ENCODE assay signal across 8 cellular contexts in the genomic region with DNA sequence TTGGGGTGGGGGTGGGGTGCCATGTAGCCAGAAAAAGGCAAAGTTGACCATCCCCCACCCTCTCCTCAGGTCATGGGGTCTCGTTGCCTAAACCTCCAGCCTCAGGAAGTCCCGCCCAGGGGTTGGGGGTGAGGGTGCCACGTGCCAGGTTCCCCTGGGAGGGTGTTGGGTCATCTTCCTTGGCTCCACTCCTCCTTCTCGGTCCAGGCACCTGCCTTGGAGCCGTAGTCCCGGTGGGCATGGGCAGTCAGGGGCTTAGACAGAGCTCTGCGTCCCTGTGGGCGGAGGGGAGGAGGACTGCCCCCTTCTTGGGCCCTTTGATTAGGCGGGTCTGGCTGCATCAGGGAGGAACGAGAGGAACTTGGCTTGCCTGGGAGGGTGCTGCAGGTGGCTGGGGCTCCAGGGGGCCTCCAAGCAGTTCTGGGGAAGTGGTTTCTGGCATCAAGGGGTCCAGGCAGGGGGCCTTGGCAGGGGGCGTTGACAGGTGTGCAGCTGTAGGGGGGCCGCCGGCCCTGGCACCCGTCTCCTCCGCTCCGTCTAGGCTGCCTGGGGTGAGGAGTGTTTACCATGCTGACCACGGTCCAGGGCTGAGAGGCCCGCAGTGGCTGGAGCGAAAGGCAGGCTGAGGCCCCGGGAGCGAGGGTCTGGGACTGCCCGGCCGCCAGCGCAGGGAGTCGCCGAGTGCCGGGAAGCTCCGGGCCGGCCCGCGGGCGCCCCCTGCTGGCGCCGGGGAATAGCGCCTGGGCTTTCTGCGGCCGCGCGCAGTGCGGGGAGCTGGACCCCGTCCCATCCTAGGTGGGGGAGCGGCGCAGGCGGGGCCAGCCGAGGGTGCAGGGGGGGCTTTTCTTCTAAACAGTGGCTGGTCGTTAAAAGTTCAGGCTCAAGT. TPM values are rescaled to one million over a fixed set of nuclear protein-coding genes. Genes with fewer than 3 reads are reported as not detected.
DNase-seq lines count a peak whose midpoint lies in the region; ATAC-seq and TF ChIP-seq lines count a peak whose summit lies in the region.

No MANE protein-coding gene starts in this region.

- peak overlapping the region; percentile 64 to 89 for H3K27ac Mint-ChIP-seq in natural killer cell treated with Interleukin-12 subunit alpha and Interleukin-12 subunit beta and Interleukin-15 and Interleukin-18, amount 100 ng/mL, for 72 hours

- TF ChIP-seq CTCF in foreskin fibroblast (IDR thresholded peaks at IDR 0.05; ENCODE audit: low read depth, low read length) = peak; percentile 80
- peak; percentile 95 to 100 (median 97) for TF ChIP-seq CTCF in uterus (IDR thresholded peaks at IDR 0.05)

- peak overlapping the region; percentile 89 to 99 (median 96) for H3K4me2 ChIP-seq in BLaER1 treated with 17β-estradiol and CSF1 and Interleukin-3, amounts not matched to agents 10 nM and 100 nM

- H3K9me3 ChIP-seq in BLaER1 treated with 17β-estradiol and CSF1 and Interleukin-3, amounts not matched to agents 10 nM and 100 nM (replicated peaks in 1 of 11) = no peaks in the 10 kb centered on the region
- no peaks in the 10 kb centered on the region for H3K9me3 ChIP-seq in HUES6 (ENCODE audit: control insufficient read depth, insufficient read depth, low read depth, low read length)
- H3K9me3 ChIP-seq in uterus = no peaks in the 10 kb centered on the region

- TF ChIP-seq POLR2A in GM19193 (IDR thresholded peaks at IDR 0.05; ENCODE audit: extremely low read depth, insufficient read depth, insufficient read length) (peak; percentile 28), uterus (IDR thresholded peaks at IDR 0.05) (peak in 1 of 2 donors; percentile 22)

- H4K20me1 ChIP-seq in BLaER1 treated with 17β-estradiol and CSF1 and Interleukin-3, amounts not matched to agents 10 nM and 100 nM = peaks cover 66 to 96% (median 94%) of the 10 kb centered on the region in 11 experiments

- H3K36me3 ChIP-seq in BLaER1 treated with 17β-estradiol and CSF1 and Interleukin-3, amounts not matched to agents 10 nM and 100 nM = peaks cover 70 to 92% (median 84%) of the 10 kb centered on the region in 11 experiments
- H3K36me3 ChIP-seq in HUES6 (ENCODE audit: control insufficient read depth, insufficient read depth, low read length) = peaks cover 65% of the 10 kb centered on the region
- H3K36me3 ChIP-seq in uterus = no peaks in the 10 kb centered on the region

- H3K9me3 Mint-ChIP-seq in natural killer cell treated with Interleukin-12 subunit alpha and Interleukin-12 subunit beta and Interleukin-15 and Interleukin-18, amount 100 ng/mL, for 72 hours = no peaks in the 10 kb centered on the region

- H3K9ac ChIP-seq in BLaER1 treated with 17β-estradiol and CSF1 and Interleukin-3, amounts not matched to agents 10 nM and 100 nM = peak overlapping the region; percentile 68 to 81 (median 77)
- H3K9ac ChIP-seq in HUES6 (ENCODE audit: low read length) = peak overlapping the region; percentile 54

- peak overlapping the region; percentile 93 for H3K4me3 Mint-ChIP-seq in natural killer cell treated with Interleukin-12 subunit alpha and Interleukin-12 subunit beta and Interleukin-15 and Interleukin-18, amount 100 ng/mL, for 72 hours

- no peaks in the 10 kb centered on the region for H3K27me3 ChIP-seq in BLaER1 treated with 17β-estradiol and CSF1 and Interleukin-3, amounts not matched to agents 10 nM and 100 nM
- H3K27me3 ChIP-seq in HUES6 (ENCODE audit: control insufficient read depth, insufficient read depth, low read length) (no peaks in the 10 kb centered on the region), uterus (no peaks in the 10 kb centered on the region)

- peak overlapping the region; percentile 53 to 76 (median 64) for H3K4me3 ChIP-seq in BLaER1 treated with 17β-estradiol and CSF1 and Interleukin-3, amounts not matched to agents 10 nM and 100 nM
- peak overlapping the region; percentile 83 for H3K4me3 ChIP-seq in HUES6 (ENCODE audit: low read depth, low read length)
- H3K4me3 ChIP-seq in foreskin fibroblast (ENCODE audit: low read depth in 1 of 2, low read length in 2 of 2) = peak overlapping the region; percentile 59 to 67
- H3K4me3 ChIP-seq in uterus = peak overlapping the region; percentile 43 to 63

- DNase-seq in activated gamma-delta T cell treated with anti-CD3 and anti-CD28 coated beads, Interleukin-2, amount 50 U/mL, for 16 hours (ENCODE audit: low read depth) = peak; percentile 52
- peak; percentile 59 to 83 for DNase-seq in foreskin fibroblast
- no peak for DNase-seq in natural killer cell treated with Interleukin-12 subunit alpha and Interleukin-12 subunit beta and Interleukin-15 and Interleukin-18, amount 100 ng/mL, for 72 hours (ENCODE audit: low spot score)
- peak; percentile 69 to 80 for DNase-seq in uterus

- peaks cover 55 to 65% (median 62%) of the 10 kb centered on the region in 10 experiments for H3K4me1 ChIP-seq in BLaER1 treated with 17β-estradiol and CSF1 and Interleukin-3, amounts not matched to agents 10 nM and 100 nM
- H3K4me1 ChIP-seq in HUES6 (ENCODE audit: control insufficient read depth, insufficient read depth, low read length) = peaks cover 20% of the 10 kb centered on the region
- H3K4me1 ChIP-seq in uterus = peaks cover 9 to 31% of the 10 kb centered on the region in 2 donors

- H3K36me3 Mint-ChIP-seq in natural killer cell treated with Interleukin-12 subunit alpha and Interleukin-12 subunit beta and Interleukin-15 and Interleukin-18, amount 100 ng/mL, for 72 hours = peaks cover 6% of the 10 kb centered on the region

- H3K27me3 Mint-ChIP-seq in natural killer cell treated with Interleukin-12 subunit alpha and Interleukin-12 subunit beta and Interleukin-15 and Interleukin-18, amount 100 ng/mL, for 72 hours = no peaks in the 10 kb centered on the region

- H3K4me1 Mint-ChIP-seq in natural killer cell treated with Interleukin-12 subunit alpha and Interleukin-12 subunit beta and Interleukin-15 and Interleukin-18, amount 100 ng/mL, for 72 hours (ENCODE audit: low read depth in 2 of 2) = peaks cover 23 to 33% of the 10 kb centered on the region in 2 donors

- ATAC-seq in natural killer cell treated with Interleukin-12 subunit alpha and Interleukin-12 subunit beta and Interleukin-15 and Interleukin-18, amount 100 ng/mL, for 72 hours = peak; percentile 90 to 91

- H3K27ac ChIP-seq in BLaER1 treated with 17β-estradiol and CSF1 and Interleukin-3, amounts not matched to agents 10 nM and 100 nM = peak overlapping the region in 10 of 11 experiments; percentile 37 to 81 (median 72); a peak in 19 of 22 replicates
- H3K27ac ChIP-seq in HUES6 (ENCODE audit: low read depth, low read length) = peak overlapping the region; percentile 15; the same call in 1 of the 2 replicates
- peak overlapping the region; percentile 78 to 86 for H3K27ac ChIP-seq in uterus

- intact Hi-C loops in uterus (cut with DNase I; ENCODE audit: low total_unique reads) = loop anchor here (1.0 kb wide), 1 partner anchor 16 kb away; no protein-coding TSS in a partner anchor

TF ChIP-seq in PFSK-1, 5 proteins besides CTCF, POLR2A, EP300 and RAD21:
- TF ChIP-seq FOXP2 (optimal IDR thresholded peaks at IDR 0.05; ENCODE audit: borderline replicate concordance, extremely low read depth, extremely low read length, insufficient read depth) = peak; percentile 28
- TF ChIP-seq TAF1 (IDR thresholded peaks at IDR 0.05; ENCODE audit: borderline replicate concordance, insufficient read depth, low read length) = no peak
TF ChIP-seq in PFSK-1: peak in this region for 1.

RNA-seq across cellular contexts. Expression of a gene that starts 7.9 kb away (rescaled TPM):
- polyA plus RNA-seq in PFSK-1 (2012; ENCODE audit: insufficient read length, low read depth) = 10.3 TPM
- total RNA-seq in natural killer cell treated with Interleukin-12 subunit alpha and Interleukin-12 subunit beta and Interleukin-15 and Interleukin-18, amount 100 ng/mL, for 72 hours = 10 to 100 TPM; 27.1 to 40.8 TPM
- total RNA-seq in uterus = 10 to 100 TPM in 1 of 4 donors, 1 to 10 TPM in 3; 1.3 to 63.6 (median 5.6) TPM

RNA-seq across cellular contexts. Expression of a gene that starts 18.2 kb away (rescaled TPM):
- 43.1 TPM for polyA plus RNA-seq in PFSK-1 (2012; ENCODE audit: insufficient read length, low read depth)
- total RNA-seq in natural killer cell treated with Interleukin-12 subunit alpha and Interleukin-12 subunit beta and Interleukin-15 and Interleukin-18, amount 100 ng/mL, for 72 hours = 10 to 100 TPM; 76.1 to 78.0 TPM
- total RNA-seq in uterus = 10 to 100 TPM in 3 of 4 donors, 1 to 10 TPM in 1; 5.1 to 27.6 (median 13.1) TPM

RNA-seq across cellular contexts. Expression of a gene that starts 47.0 kb away (rescaled TPM):
- polyA plus RNA-seq in PFSK-1 (2012; ENCODE audit: insufficient read length, low read depth) = 0.20 TPM
- total RNA-seq in natural killer cell treated with Interleukin-12 subunit alpha and Interleukin-12 subunit beta and Interleukin-15 and Interleukin-18, amount 100 ng/mL, for 72 hours = not detected
- total RNA-seq in uterus = 1 to 10 TPM in 1 of 4 donors, not detected in 3; 1.9 TPM

Comparison
In these comparisons a context has a peak if more than half of its experiments do, and no peak if none do; other contexts are left out.
1. H3K27ac ChIP-seq: peak in every context shown above with its lines; median percentile 82 in uterus; 72 in BLaER1 treated with 17β-estradiol and CSF1 and Interleukin-3, amounts not matched to agents 10 nM and 100 nM; 15 in HUES6.